Comparison of ENCODE assay signal across 1 cellular context in the genomic region with DNA sequence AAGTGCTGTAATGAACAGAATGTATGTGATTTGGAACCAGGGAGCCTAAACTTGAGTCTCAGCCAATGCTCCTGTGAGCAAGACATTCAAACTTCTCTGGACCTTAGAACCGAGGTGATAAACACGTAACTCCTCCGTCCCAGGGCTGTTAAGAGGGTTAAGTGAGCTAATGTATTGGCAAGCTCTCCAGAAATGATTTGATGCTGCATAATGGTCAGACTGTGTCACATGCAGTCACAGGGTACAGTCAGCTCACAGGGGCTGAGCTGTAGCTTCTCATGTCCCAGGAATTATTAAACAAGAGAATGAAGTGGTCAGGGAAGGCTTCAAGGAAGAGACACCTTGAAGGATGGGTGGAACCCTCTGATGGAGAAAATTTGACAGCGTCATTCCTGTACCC.
A peak's percentile ranks its signal among the peaks of the same experiment; 100 is the strongest.
TF ChIP-seq lines count a peak whose summit lies in the region.

No MANE protein-coding gene starts in this region.

TF ChIP-seq in IMR-90, 13 proteins besides CTCF, POLR2A, EP300 and RAD21:
- no peak for TF ChIP-seq BHLHE40 (IDR thresholded peaks at IDR 0.05; ENCODE audit: low read depth, low read length)
- TF ChIP-seq, protein P1, sequence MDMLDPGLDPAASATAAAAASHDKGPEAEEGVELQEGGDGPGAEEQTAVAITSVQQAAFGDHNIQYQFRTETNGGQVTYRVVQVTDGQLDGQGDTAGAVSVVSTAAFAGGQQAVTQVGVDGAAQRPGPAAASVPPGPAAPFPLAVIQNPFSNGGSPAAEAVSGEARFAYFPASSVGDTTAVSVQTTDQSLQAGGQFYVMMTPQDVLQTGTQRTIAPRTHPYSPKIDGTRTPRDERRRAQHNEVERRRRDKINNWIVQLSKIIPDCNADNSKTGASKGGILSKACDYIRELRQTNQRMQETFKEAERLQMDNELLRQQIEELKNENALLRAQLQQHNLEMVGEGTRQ (IDR thresholded peaks at IDR 0.05; ENCODE audit: low read depth, low read length), result peak; percentile 43; the same call in 1 of the 2 replicates
